ENCODE assay signal across 8 cellular contexts in genomic region chr19:55504252-55504603, GRCh38. TPM values are rescaled to one million over a fixed set of nuclear protein-coding genes. Genes with fewer than 3 reads are reported as not detected.
DNase-seq lines count a peak whose midpoint lies in the region; ATAC-seq and TF ChIP-seq lines count a peak whose summit lies in the region.

No MANE protein-coding gene starts in this region.

- no peaks in the 10 kb centered on the region for H3K36me3 Mint-ChIP-seq in CD8-positive, alpha-beta T cell
- H3K36me3 Mint-ChIP-seq in chondrocyte (ENCODE audit: low read depth): no peaks in the 10 kb centered on the region

- peaks cover 2% of the 10 kb centered on the region for H3K27me3 Mint-ChIP-seq in CD8-positive, alpha-beta T cell (ENCODE audit: low read depth)
- H3K27me3 Mint-ChIP-seq in chondrocyte (ENCODE audit: low read depth): no peaks in the 10 kb centered on the region

- no peak for ATAC-seq in CD8-positive, alpha-beta T cell

- CTCF ChIA-PET in CD8-positive, alpha-beta T cell (lab: Charles Lee): interaction anchor here (0.6 to 5.3 kb wide), 52 partner anchors 8 to 417 kb away, joined by 3 to 72 read pairs (median 5); partner anchors contain the start of genes ISOC2, NAT14, TMEM238 and ZNF579
- CTCF ChIA-PET in GM10248 (lab: Yijun Ruan, JAX): interaction anchor here (0.6 to 5.0 kb wide), 53 partner anchors 10 to 623 kb away, joined by 3 to 59 read pairs (median 4); partner anchors contain the start of genes CCDC106, ISOC2, KMT5C and NAT14

- intact Hi-C loops in CD8-positive, alpha-beta T cell (cut with DNase I, micrococcal nuclease): loop anchor here (1.0 to 5.0 kb wide), 9 partner anchors 36 to 1022 kb away; no protein-coding TSS in a partner anchor
- intact Hi-C loops in ovary (cut with DNase I): loop anchor here (5.0 to 10.0 kb wide), 7 partner anchors 37 to 359 kb away; partner anchors contain the start of genes TNNT1 (in 2 of the 4), BRSK1 (in 1 of the 4), C19orf85 (in 1 of the 4) and HSPBP1 (in 1 of the 4)

- peak overlapping the region; percentile 49 for H3K27ac ChIP-seq in CD8-positive, alpha-beta T cell (ENCODE audit: low read depth, low read length)
- H3K27ac ChIP-seq in ovary: no peak overlapping the region

- peak overlapping the region; percentile 86 for H2AFZ ChIP-seq in Loucy (ENCODE audit: low read length)

- POLR2A ChIA-PET in CD8-positive, alpha-beta T cell (lab: Charles Lee): interaction anchor here (0.7 to 1.8 kb wide), 9 partner anchors 27 to 368 kb away, joined by 3 to 6 read pairs (median 3); partner anchors contain the start of genes FIZ1, ISOC2, ZNF628 and ZNF784
- POLR2A ChIA-PET in GM10248 (lab: Yijun Ruan, JAX): no interaction called here

- H3K4me2 ChIP-seq in Loucy (ENCODE audit: low read depth, low read length, poor library complexity, severe bottlenecking): peak overlapping the region; percentile 75

- no peaks in the 10 kb centered on the region for H3K9me2 ChIP-seq in Loucy (replicated peaks; ENCODE audit: low read depth, low read length)

- peak overlapping the region; percentile 77 for H3K4me3 Mint-ChIP-seq in CD8-positive, alpha-beta T cell
- H3K4me3 Mint-ChIP-seq in chondrocyte (ENCODE audit: unreplicated experiment): peak overlapping the region; percentile 74

- peaks cover 25% of the 10 kb centered on the region for H3K79me2 ChIP-seq in Loucy (ENCODE audit: insufficient read depth, low read length)

- H3F3A ChIP-seq in Loucy (ENCODE audit: low read depth): no peaks in the 10 kb centered on the region

- H3K4me3 ChIP-seq in CD8-positive, alpha-beta T cell (ENCODE audit: low read depth, low read length): peak overlapping the region; percentile 66
- H3K4me3 ChIP-seq in Loucy (ENCODE audit: low read length, poor library complexity, severe bottlenecking) (peak overlapping the region; percentile 69), ovary (peak overlapping the region; percentile 17)

- peaks cover 12% of the 10 kb centered on the region for H3K4me1 Mint-ChIP-seq in CD8-positive, alpha-beta T cell (ENCODE audit: low read depth)
- H3K4me1 Mint-ChIP-seq in chondrocyte (ENCODE audit: low read depth): peaks cover 6% of the 10 kb centered on the region

- no peak for TF ChIP-seq CTCF in CD8-positive, alpha-beta T cell (IDR thresholded peaks at IDR 0.05)
- TF ChIP-seq CTCF in Loucy (conservative IDR thresholded peaks at IDR 0.05; ENCODE audit: low read length) (no peak), chondrocyte (IDR thresholded peaks at IDR 0.05) (peak; percentile 27), ovary (IDR thresholded peaks at IDR 0.05) (no peak), GM10248 (IDR thresholded peaks at IDR 0.05; ENCODE audit: control extremely low read depth, extremely low read depth, low read depth, missing control alignments) (no peak)

- peaks cover 4% of the 10 kb centered on the region for H3K4me1 ChIP-seq in CD8-positive, alpha-beta T cell (ENCODE audit: insufficient read depth, low read length)
- peaks cover 25% of the 10 kb centered on the region for H3K4me1 ChIP-seq in Loucy (ENCODE audit: insufficient read depth, low read length, poor library complexity, severe bottlenecking)
- H3K4me1 ChIP-seq in ovary (ENCODE audit: insufficient read depth): no peaks in the 10 kb centered on the region

- TF ChIP-seq EP300 in ovary (IDR thresholded peaks at IDR 0.05): no peak

- 42 to 47% (median 46%) methylated on average over 13 of the region's 13 CpGs for WGBS in ovary, 3 donors

- no peaks in the 10 kb centered on the region for H3K9me3 Mint-ChIP-seq in CD8-positive, alpha-beta T cell
- no peaks in the 10 kb centered on the region for H3K9me3 Mint-ChIP-seq in chondrocyte (ENCODE audit: low read depth)

- TF ChIP-seq POLR2A in ovary (IDR thresholded peaks at IDR 0.05): no peak

- H3K9me3 ChIP-seq in CD8-positive, alpha-beta T cell (ENCODE audit: low read length): no peaks in the 10 kb centered on the region
- H3K9me3 ChIP-seq in Loucy (ENCODE audit: insufficient read depth, low read depth, low read length): no peaks in the 10 kb centered on the region
- H3K9me3 ChIP-seq in ovary: no peaks in the 10 kb centered on the region

- H3K9ac ChIP-seq in Loucy (ENCODE audit: low read depth, low read length, poor library complexity, severe bottlenecking): peak overlapping the region; percentile 77

- H3K27ac Mint-ChIP-seq in CD8-positive, alpha-beta T cell: no peak overlapping the region
- no peak overlapping the region for H3K27ac Mint-ChIP-seq in chondrocyte (ENCODE audit: unreplicated experiment)

- no peaks in the 10 kb centered on the region for H4K20me1 ChIP-seq in Loucy (ENCODE audit: insufficient read depth, low read length, poor library complexity, severe bottlenecking)

- DNase-seq in CD8-positive, alpha-beta T cell: no peak
- DNase-seq in chondrocyte (ENCODE audit: low spot score): no peak
- no peak for DNase-seq in ovary
- DNase-seq in NCI-H1694 (lab: John Stamatoyannopoulos, UW): no peak
- DNase-seq in GM10248 (ENCODE audit: extremely low spot score): no peak
- no peak for DNase-seq in hepatic stellate cell (ENCODE audit: low spot score)
- DNase-seq in DMS153 (lab: John Stamatoyannopoulos, UW): no peak

- no peaks in the 10 kb centered on the region for H3K27me3 ChIP-seq in CD8-positive, alpha-beta T cell (ENCODE audit: insufficient read depth, low read length)
- H3K27me3 ChIP-seq in Loucy (ENCODE audit: insufficient read depth, low read length, poor library complexity, severe bottlenecking) (no peaks in the 10 kb centered on the region), ovary (no peaks in the 10 kb centered on the region)

- H3K36me3 ChIP-seq in CD8-positive, alpha-beta T cell (ENCODE audit: insufficient read depth, low read length): no peaks in the 10 kb centered on the region
- H3K36me3 ChIP-seq in Loucy (ENCODE audit: insufficient read depth, low read length) (no peaks in the 10 kb centered on the region), ovary (no peaks in the 10 kb centered on the region)

RNA-seq across cellular contexts. Expression of gene SSC5D, which starts 16.0 kb away (rescaled TPM):
- total RNA-seq in CD8-positive, alpha-beta T cell: 1 to 10 TPM in 1 of 2 experiments, under 1 TPM in 1; 0.36 to 1.2 TPM
- total RNA-seq in chondrocyte: 33.6 to 50.0 TPM (median 34.5 TPM) in 3 replicates
- 10 to 100 TPM in 6 of 7 donors, 1 to 10 TPM in 1; 5.7 to 29.7 (median 21.1) TPM for total RNA-seq in ovary
- polyA plus RNA-seq in ovary: 10 to 100 TPM; 10.1 to 11.4 TPM

RNA-seq across cellular contexts. Expression of gene NAT14, which starts 19.2 kb away (rescaled TPM):
- 1 to 10 TPM; 9.9 to 10.0 TPM for total RNA-seq in CD8-positive, alpha-beta T cell
- 32.1 to 50.0 TPM (median 33.1 TPM) in 3 replicates for total RNA-seq in chondrocyte
- 10 to 100 TPM in 6 of 7 donors, 1 to 10 TPM in 1; 9.2 to 40.4 (median 35.8) TPM for total RNA-seq in ovary
- polyA plus RNA-seq in ovary: 10 to 100 TPM in 1 of 2 donors, 1 to 10 TPM in 1; 3.2 to 23.5 TPM

RNA-seq across cellular contexts. Expression of gene ZNF628, which starts 27.8 kb away (rescaled TPM):
- total RNA-seq in CD8-positive, alpha-beta T cell: 10 to 100 TPM; 27.0 to 27.8 TPM
- 9.1 to 9.7 TPM (median 9.4 TPM) in 3 replicates for total RNA-seq in chondrocyte
- 10 to 100 TPM in 2 of 7 donors, 1 to 10 TPM in 5; 3.8 to 18.4 (median 8.7) TPM for total RNA-seq in ovary
- polyA plus RNA-seq in ovary: 1 to 10 TPM in 1 of 2 donors, not detected in 1; 8.7 TPM

RNA-seq across cellular contexts. Expression of gene SBK2, which starts 32.7 kb away (rescaled TPM):
- total RNA-seq in CD8-positive, alpha-beta T cell: not detected
- not detected in 3 replicates for total RNA-seq in chondrocyte
- 1 to 10 TPM in 1 of 7 donors, under 1 TPM in 1, not detected in 5; 0.20 to 1.0 TPM for total RNA-seq in ovary
- polyA plus RNA-seq in ovary: not detected

RNA-seq across cellular contexts. Expression of gene C19orf85, which starts 39.7 kb away (rescaled TPM):
- total RNA-seq in CD8-positive, alpha-beta T cell: not detected
- total RNA-seq in chondrocyte (not detected in 3 replicates), ovary (not detected)
- polyA plus RNA-seq in ovary: not detected

Comparison
In these comparisons a context has a peak if more than half of its experiments do, and no peak if none do; other contexts are left out.
1. H3K4me3 ChIP-seq: peak in every context shown above with its lines; median percentile 69 in Loucy; 66 in CD8-positive, alpha-beta T cell; 17 in ovary.